8 cellular contexts compared by ENCODE assay signal in the genomic region with DNA sequence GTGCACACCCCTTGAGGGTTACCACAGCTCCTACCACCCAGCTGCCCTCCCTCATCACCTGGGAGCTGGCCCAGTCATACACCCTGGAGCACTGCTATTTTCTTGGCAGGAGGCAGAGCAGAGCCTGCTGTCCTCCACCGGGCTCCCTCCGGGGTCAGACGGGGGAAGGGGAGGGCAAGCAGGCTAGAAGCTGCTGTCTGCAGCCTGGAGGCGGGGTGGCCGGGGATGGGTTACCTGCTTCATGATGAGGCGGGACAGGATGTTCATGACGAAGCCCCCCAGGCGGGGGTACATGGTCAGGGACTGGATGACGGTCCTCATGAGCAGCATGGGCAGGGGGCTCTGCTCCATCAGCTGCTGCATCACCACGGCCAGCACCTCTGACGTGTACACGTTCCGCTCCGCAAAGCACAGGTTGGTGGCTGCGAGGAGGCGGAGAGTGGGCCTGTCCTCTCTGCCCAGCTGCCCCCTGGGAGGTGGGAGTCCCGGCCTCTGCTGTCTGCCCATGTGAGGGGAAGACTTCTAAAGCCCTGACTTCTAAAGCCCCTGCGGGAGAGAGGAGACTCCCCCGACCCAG. TPM values are rescaled to one million over a fixed set of nuclear protein-coding genes. Genes with fewer than 3 reads are reported as not detected.
DNase-seq lines count a peak whose midpoint lies in the region; ATAC-seq and TF ChIP-seq lines count a peak whose summit lies in the region.
"Had no signal": no experiment of that assay in that cellular context is flagged by ENCODE, and none has a peak within 500 bp of the region (broad histone marks: within the 10 kb centered on the region; RNA-seq: fewer than 3 reads in every experiment).

No MANE protein-coding gene starts in this region.

- H4K20me1 ChIP-seq in Loucy (ENCODE audit: insufficient read depth, low read length, poor library complexity, severe bottlenecking), result peaks cover 2% of the 10 kb centered on the region

- no peak overlapping the region for H3K27ac ChIP-seq in CD4-positive, CD25-positive, alpha-beta regulatory T cell (ENCODE audit: insufficient read depth, low read length, poor library complexity, severe bottlenecking)

- H3F3A ChIP-seq in Loucy (ENCODE audit: low read depth), result no peaks in the 10 kb centered on the region

- H3K4me1 ChIP-seq in CD4-positive, CD25-positive, alpha-beta regulatory T cell (ENCODE audit: control insufficient read depth, insufficient read depth, low read length, poor library complexity, severe bottlenecking), result peaks cover 18% of the 10 kb centered on the region
- H3K4me1 ChIP-seq in Loucy (ENCODE audit: insufficient read depth, low read length, poor library complexity, severe bottlenecking), result no peaks in the 10 kb centered on the region

- H3K4me3 ChIP-seq in CD4-positive, CD25-positive, alpha-beta regulatory T cell (ENCODE audit: low read depth, low read length), result no peak overlapping the region
- no peak overlapping the region for H3K4me3 ChIP-seq in Loucy (ENCODE audit: low read length, poor library complexity, severe bottlenecking)
- H3K4me3 ChIP-seq in epithelial cell of esophagus (ENCODE audit: low read length), result no peak overlapping the region

- H3K27me3 Mint-ChIP-seq in CD4-positive, CD25-positive, alpha-beta regulatory T cell, result no peaks in the 10 kb centered on the region
- no peaks in the 10 kb centered on the region for H3K27me3 Mint-ChIP-seq in T-helper 2 cell treated with Interferon-gamma antibody and Interleukin-4, amounts not matched to agents 5 μg/mL and 100 μg/mL, for 36 hours (ENCODE audit: low read depth)

- H3K9me3 ChIP-seq in CD4-positive, CD25-positive, alpha-beta regulatory T cell (ENCODE audit: control insufficient read depth in 2 of 2, low read length in 2 of 2), result no peaks in the 10 kb centered on the region
- H3K9me3 ChIP-seq in Loucy (ENCODE audit: insufficient read depth, low read depth, low read length), result no peaks in the 10 kb centered on the region

- no peak for ATAC-seq in CD4-positive, CD25-positive, alpha-beta regulatory T cell (ENCODE audit: low read depth in 2 of 2)

- H3K36me3 Mint-ChIP-seq in CD4-positive, CD25-positive, alpha-beta regulatory T cell, result peaks cover 4% of the 10 kb centered on the region
- H3K36me3 Mint-ChIP-seq in T-helper 2 cell treated with Interferon-gamma antibody and Interleukin-4, amounts not matched to agents 5 μg/mL and 100 μg/mL, for 36 hours (ENCODE audit: low read depth), result peaks cover 9% of the 10 kb centered on the region

- H3K9me2 ChIP-seq in Loucy (replicated peaks; ENCODE audit: low read depth, low read length), result no peaks in the 10 kb centered on the region

- no peak overlapping the region for H3K4me3 Mint-ChIP-seq in CD4-positive, CD25-positive, alpha-beta regulatory T cell
- no peak overlapping the region for H3K4me3 Mint-ChIP-seq in T-helper 2 cell treated with Interferon-gamma antibody and Interleukin-4, amounts not matched to agents 5 μg/mL and 100 μg/mL, for 36 hours

- H3K27me3 ChIP-seq in CD4-positive, CD25-positive, alpha-beta regulatory T cell (ENCODE audit: control insufficient read depth, insufficient read depth, low read length), result no peaks in the 10 kb centered on the region
- no peaks in the 10 kb centered on the region for H3K27me3 ChIP-seq in Loucy (ENCODE audit: insufficient read depth, low read length, poor library complexity, severe bottlenecking)

- DNase-seq in CD4-positive, CD25-positive, alpha-beta regulatory T cell, result no peak
- DNase-seq in epithelial cell of esophagus (ENCODE audit: low read depth) (peak; percentile 53), NOMO-1 (lab: John Stamatoyannopoulos, UW; ENCODE audit: unreplicated experiment in 2 of 2) (no peak), G401 (ENCODE audit: low spot score) (no peak)
- DNase-seq in T-helper 2 cell treated with Interferon-gamma antibody and Interleukin-4, amounts not matched to agents 5 μg/mL and 100 μg/mL, for 36 hours (ENCODE audit: low spot score), result no peak

- in situ Hi-C loops in G401 (cut with HindIII; ENCODE audit: low sequenced_read_pairs), result no loop called here

- H3K9ac ChIP-seq in Loucy (ENCODE audit: low read depth, low read length, poor library complexity, severe bottlenecking), result peak overlapping the region; percentile 7

- H3K36me3 ChIP-seq in CD4-positive, CD25-positive, alpha-beta regulatory T cell (ENCODE audit: control insufficient read depth, insufficient read depth, low read length), result peaks cover 6% of the 10 kb centered on the region
- peaks cover 12% of the 10 kb centered on the region; the same call in 1 of the 2 replicates for H3K36me3 ChIP-seq in Loucy (ENCODE audit: insufficient read depth, low read length)

- H2AFZ ChIP-seq in Loucy (ENCODE audit: low read length), result no peak overlapping the region

- H3K27ac Mint-ChIP-seq in CD4-positive, CD25-positive, alpha-beta regulatory T cell, result peak overlapping the region in 2 of 3 donors; percentile 38 to 47
- no peak overlapping the region for H3K27ac Mint-ChIP-seq in T-helper 2 cell treated with Interferon-gamma antibody and Interleukin-4, amounts not matched to agents 5 μg/mL and 100 μg/mL, for 36 hours

- H3K79me2 ChIP-seq in Loucy (ENCODE audit: insufficient read depth, low read length), result no peaks in the 10 kb centered on the region

- H3K4me1 Mint-ChIP-seq in CD4-positive, CD25-positive, alpha-beta regulatory T cell, result peaks cover 0 to 9% (median 3%) of the 10 kb centered on the region in 4 donors
- H3K4me1 Mint-ChIP-seq in T-helper 2 cell treated with Interferon-gamma antibody and Interleukin-4, amounts not matched to agents 5 μg/mL and 100 μg/mL, for 36 hours (ENCODE audit: low read depth), result no peaks in the 10 kb centered on the region

- H3K9me3 Mint-ChIP-seq in CD4-positive, CD25-positive, alpha-beta regulatory T cell, result no peaks in the 10 kb centered on the region
- H3K9me3 Mint-ChIP-seq in T-helper 2 cell treated with Interferon-gamma antibody and Interleukin-4, amounts not matched to agents 5 μg/mL and 100 μg/mL, for 36 hours, result no peaks in the 10 kb centered on the region

- H3K4me2 ChIP-seq in Loucy (ENCODE audit: low read depth, low read length, poor library complexity, severe bottlenecking), result no peak overlapping the region

- TF ChIP-seq CTCF in Loucy (conservative IDR thresholded peaks at IDR 0.05; ENCODE audit: low read length), result no peak
- no peak for TF ChIP-seq CTCF in epithelial cell of esophagus (IDR thresholded peaks at IDR 0.05; ENCODE audit: insufficient read depth, low read depth, low read length, missing control alignments)

RNA-seq across cellular contexts. Expression of a gene that starts 2.7 kb away (rescaled TPM):
- total RNA-seq in CD4-positive, CD25-positive, alpha-beta regulatory T cell, result 0.20 TPM
- not detected for polyA plus RNA-seq in CD4-positive, CD25-positive, alpha-beta regulatory T cell
- total RNA-seq in G401 (2014; rRNA removed; shearing (Covaris generic)), result 0.12 TPM in 1 of 2 replicates, not detected in the other
- polyA plus RNA-seq: BJ had no signal

RNA-seq across cellular contexts. Expression of a gene that starts 25.2 kb away (rescaled TPM):
- total RNA-seq in CD4-positive, CD25-positive, alpha-beta regulatory T cell, result 63.8 TPM
- 10 to 100 TPM; 13.5 to 18.3 (median 15.7) TPM for polyA plus RNA-seq in CD4-positive, CD25-positive, alpha-beta regulatory T cell
- total RNA-seq in G401 (2014; rRNA removed; shearing (Covaris generic)), result 20.5 and 28.6 TPM in 2 replicates

RNA-seq across cellular contexts. Expression of a gene that starts 35.5 kb away (rescaled TPM):
- 68.1 TPM for total RNA-seq in CD4-positive, CD25-positive, alpha-beta regulatory T cell
- polyA plus RNA-seq in CD4-positive, CD25-positive, alpha-beta regulatory T cell, result 1 to 10 TPM in 3 of 4 donors, under 1 TPM in 1; 0.61 to 1.6 (median 1.5) TPM
- 22.4 and 37.5 TPM in 2 replicates for total RNA-seq in G401 (2014; rRNA removed; shearing (Covaris generic))

RNA-seq across cellular contexts. Expression of a gene that starts 45.1 kb away (rescaled TPM):
- 87.6 TPM for total RNA-seq in CD4-positive, CD25-positive, alpha-beta regulatory T cell
- 10 to 100 TPM in 2 of 4 donors, 1 to 10 TPM in 2; 5.0 to 13.0 (median 8.6) TPM for polyA plus RNA-seq in CD4-positive, CD25-positive, alpha-beta regulatory T cell
- 131 and 136 TPM in 2 replicates for total RNA-seq in G401 (2014; rRNA removed; shearing (Covaris generic))

RNA-seq across cellular contexts. Expression of a gene that starts 46.3 kb away (rescaled TPM):
- total RNA-seq in CD4-positive, CD25-positive, alpha-beta regulatory T cell, result not detected
- polyA plus RNA-seq in CD4-positive, CD25-positive, alpha-beta regulatory T cell, result not detected
- total RNA-seq in G401 (2014; rRNA removed; shearing (Covaris generic)), result 4.5 and 5.5 TPM in 2 replicates
- total RNA-seq: NCI-H460 had no signal
- polyA plus RNA-seq: BJ had no signal
